ENCODE assay signal across 37 cellular contexts in genomic region chr14:23017091-23017490, GRCh38. TPM values are rescaled to one million over a fixed set of nuclear protein-coding genes. Genes with fewer than 3 reads are reported as not detected.
"Had no signal": no experiment of that assay in that cellular context is flagged by ENCODE, and none has a peak within 500 bp of the region (broad histone marks: within the 10 kb centered on the region; RNA-seq: fewer than 3 reads in every experiment).

No MANE protein-coding gene starts in this region.

- H3K4me1 Mint-ChIP-seq: naive B cell; stimulated activated memory B cell treated with anti-CD40 and anti-IgM and Interleukin-4, amounts not matched to agents 10 μg/mL and 1 μg/mL and 100 μg/mL, for 72 hours had no signal

- H3K4me1 ChIP-seq: pancreas, prostate gland, spleen, suprapubic skin, testis, tibial artery, transverse colon, upper lobe of left lung, vagina had no signal

- DNase-seq: naive B cell; naive thymus-derived CD8-positive, alpha-beta T cell; nephron progenitor cell; nucleus accumbens; pancreas; right cardiac atrium; spleen; stimulated activated CD4-positive, alpha-beta T cell treated with anti-CD3 and anti-CD28 coated beads, Interleukin-12 subunit alpha, Interleukin-12 subunit beta, amount 100 ng/mL, for 4 hours; stimulated activated CD4-positive, alpha-beta T cell treated with anti-CD3 and anti-CD28 coated beads, Interleukin-1b, Interleukin-23, amount 100 ng/mL, for 48 hours; stimulated activated CD4-positive, alpha-beta T cell treated with anti-CD3 and anti-CD28 coated beads, Interleukin-4, amount 100 ng/mL, for 1 hour; stimulated activated CD4-positive, alpha-beta T cell treated with anti-CD3 and anti-CD28 coated beads, Interleukin-4, amount 100 ng/mL, for 4 hours; stimulated activated CD8-positive, alpha-beta memory T cell treated with anti-CD3 and anti-CD28 coated beads, Interleukin-4, amount 100 ng/mL, for 48 hours; stimulated activated naive CD4-positive, alpha-beta T cell; stimulated activated naive CD8-positive, alpha-beta T cell treated with anti-CD3 and anti-CD28 coated beads, Interleukin-15, amount 100 ng/mL, for 72 hours; stimulated activated naive CD8-positive, alpha-beta T cell treated with anti-CD3 and anti-CD28 coated beads, Interleukin-15, Interleukin-2, amounts not matched to agents 100 U/mL and 50 U/mL, for 24 hours; substantia nigra; testis; tibial artery; transverse colon; upper lobe of left lung had no signal

- H3K27ac ChIP-seq: neutrophil, pancreas, prostate gland, skin epidermis, spleen, suprapubic skin, testis, tibial artery, transverse colon, upper lobe of left lung, vagina had no signal

- H3K36me3 Mint-ChIP-seq: naive thymus-derived CD8-positive, alpha-beta T cell had no signal

- H3K4me3 ChIP-seq: pancreas, prostate gland, skin epidermis, smooth muscle cell, spleen, suprapubic skin, testis, tibial artery, transverse colon, upper lobe of left lung, vagina had no signal

- ATAC-seq: naive thymus-derived CD8-positive, alpha-beta T cell; natural killer cell treated with Interleukin-12 subunit alpha and Interleukin-12 subunit beta and Interleukin-15 and Interleukin-18, amount 100 ng/mL, for 72 hours; pancreas; right cardiac atrium; sciatic nerve; stimulated activated memory B cell treated with anti-CD40 and anti-IgM and Interleukin-4, amounts not matched to agents 10 μg/mL and 1 μg/mL and 100 μg/mL, for 72 hours; stimulated activated naive CD8-positive, alpha-beta T cell treated with anti-CD3 and anti-CD28 coated beads, Interleukin-15, amount 100 ng/mL, for 72 hours; stimulated activated naive CD8-positive, alpha-beta T cell treated with anti-CD3 and anti-CD28 coated beads, Interleukin-15, Interleukin-2, amounts not matched to agents 100 U/mL and 50 U/mL, for 24 hours had no signal

- H3K27me3 ChIP-seq: neutrophil, pancreas, spleen, suprapubic skin, testis, tibial artery, transverse colon, upper lobe of left lung, vagina had no signal

- H3K36me3 ChIP-seq: neutrophil, pancreas, prostate gland, suprapubic skin, tibial artery, transverse colon, upper lobe of left lung, vagina had no signal

- FAIRE-seq: pancreas, urothelium cell line had no signal

- H3K4me2 ChIP-seq: smooth muscle cell had no signal

- H3K4me3 Mint-ChIP-seq: naive B cell; naive thymus-derived CD8-positive, alpha-beta T cell; natural killer cell treated with Interleukin-12 subunit alpha and Interleukin-12 subunit beta and Interleukin-15 and Interleukin-18, amount 100 ng/mL, for 72 hours; nephron progenitor cell; neural crest cell; stimulated activated memory B cell treated with anti-CD40 and anti-IgM and Interleukin-4, amounts not matched to agents 10 μg/mL and 1 μg/mL and 100 μg/mL, for 72 hours; stimulated activated naive CD8-positive, alpha-beta T cell treated with anti-CD3 and anti-CD28 coated beads, Interleukin-15, amount 100 ng/mL, for 72 hours had no signal

- H3K27ac Mint-ChIP-seq: naive B cell; naive thymus-derived CD8-positive, alpha-beta T cell; natural killer cell treated with Interleukin-12 subunit alpha and Interleukin-12 subunit beta and Interleukin-15 and Interleukin-18, amount 100 ng/mL, for 72 hours; nephron progenitor cell; stimulated activated memory B cell treated with anti-CD40 and anti-IgM and Interleukin-4, amounts not matched to agents 10 μg/mL and 1 μg/mL and 100 μg/mL, for 72 hours; stimulated activated naive CD8-positive, alpha-beta T cell treated with anti-CD3 and anti-CD28 coated beads, Interleukin-15, amount 100 ng/mL, for 72 hours had no signal

- H3K27me3 Mint-ChIP-seq: naive B cell; natural killer cell treated with Interleukin-12 subunit alpha and Interleukin-12 subunit beta and Interleukin-15 and Interleukin-18, amount 100 ng/mL, for 72 hours; stimulated activated memory B cell treated with anti-CD40 and anti-IgM and Interleukin-4, amounts not matched to agents 10 μg/mL and 1 μg/mL and 100 μg/mL, for 72 hours; stimulated activated naive CD8-positive, alpha-beta T cell treated with anti-CD3 and anti-CD28 coated beads, Interleukin-15, amount 100 ng/mL, for 72 hours had no signal

- H3K9me3 ChIP-seq: neutrophil, pancreas, prostate gland, spleen, suprapubic skin, testis, tibial artery, transverse colon, upper lobe of left lung, vagina had no signal

- H3K9me3 Mint-ChIP-seq: naive B cell; naive thymus-derived CD8-positive, alpha-beta T cell; natural killer cell treated with Interleukin-12 subunit alpha and Interleukin-12 subunit beta and Interleukin-15 and Interleukin-18, amount 100 ng/mL, for 72 hours; nephron progenitor cell; neural crest cell; stimulated activated memory B cell treated with anti-CD40 and anti-IgM and Interleukin-4, amounts not matched to agents 10 μg/mL and 1 μg/mL and 100 μg/mL, for 72 hours; stimulated activated naive CD8-positive, alpha-beta T cell treated with anti-CD3 and anti-CD28 coated beads, Interleukin-15, amount 100 ng/mL, for 72 hours had no signal

RNA-seq across cellular contexts. Expression of gene PSMB11, which starts 24.9 kb away (rescaled TPM):
- total RNA-seq: myocyte; natural killer cell treated with Interleukin-12 subunit alpha and Interleukin-12 subunit beta and Interleukin-15 and Interleukin-18, amount 100 ng/mL, for 72 hours; neural crest cell; omental fat pad; pancreas; posterior vena cava; prostate gland; pulmonary artery endothelial cell; renal cortical epithelial cell; right cardiac atrium; sciatic nerve; smooth muscle cell; spleen; suprapubic skin; transverse colon; upper lobe of left lung; ureter; vagina had no signal
- polyA plus RNA-seq: right cardiac atrium, smooth muscle cell had no signal
